In the genomic region with DNA sequence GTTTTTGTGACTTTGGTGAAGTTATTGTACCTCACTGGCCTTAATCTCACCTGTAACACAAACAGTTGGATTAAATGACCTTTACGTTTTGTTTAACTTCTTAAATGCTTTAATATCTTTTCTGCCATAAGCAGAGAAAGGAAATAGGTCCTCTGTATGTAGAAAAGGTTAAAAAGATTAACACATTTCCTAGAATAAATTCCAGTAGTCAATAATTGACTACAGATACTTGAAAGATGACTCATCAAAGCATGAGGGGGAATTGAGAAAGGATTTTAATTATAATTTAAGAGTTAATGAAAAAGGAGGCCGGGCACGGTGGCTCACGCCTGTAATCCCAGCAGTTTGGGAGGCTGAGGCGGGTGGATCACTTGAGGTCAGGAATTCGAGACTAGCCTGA, we compare ENCODE assay signal across 13 cellular contexts. TPM values are rescaled to one million over a fixed set of nuclear protein-coding genes. Genes with fewer than 3 reads are reported as not detected.
"Had no signal": no experiment of that assay in that cellular context is flagged by ENCODE, and none has a peak within 500 bp of the region (broad histone marks: within the 10 kb centered on the region; RNA-seq: fewer than 3 reads in every experiment).

No MANE protein-coding gene starts in this region.

- H3K27me3 Mint-ChIP-seq: naive thymus-derived CD4-positive, alpha-beta T cell had no signal

- H3K4me3 ChIP-seq: colonic mucosa, esophagus squamous epithelium, gastroesophageal sphincter, right atrium auricular region had no signal

- H3K4me1 Mint-ChIP-seq: naive thymus-derived CD4-positive, alpha-beta T cell had no signal

- DNase-seq: colonic mucosa; dermis blood vessel endothelial cell; esophagus squamous epithelium; foreskin fibroblast; immature natural killer cell; naive thymus-derived CD4-positive, alpha-beta T cell; small intestine; stimulated activated CD4-positive, alpha-beta T cell treated with anti-CD3 and anti-CD28 coated beads, Interleukin-2, amount 100 ng/mL, for 48 hours; stimulated activated naive CD4-positive, alpha-beta T cell treated with Interleukin-2 at 50 U/mL for 16 hours; trophoblast cell had no signal

- H3K27me3 ChIP-seq: colonic mucosa, esophagus squamous epithelium, gastroesophageal sphincter, neutrophil, right atrium auricular region had no signal

- H3K9me3 ChIP-seq: colonic mucosa, esophagus squamous epithelium, gastroesophageal sphincter, neutrophil, right atrium auricular region had no signal

- H3K9me3 Mint-ChIP-seq: immature natural killer cell; naive thymus-derived CD4-positive, alpha-beta T cell had no signal

- ATAC-seq: gastroesophageal sphincter; naive thymus-derived CD4-positive, alpha-beta T cell had no signal

- H3K4me3 Mint-ChIP-seq: immature natural killer cell; naive thymus-derived CD4-positive, alpha-beta T cell had no signal

- H3K27ac ChIP-seq: colonic mucosa, esophagus squamous epithelium, gastroesophageal sphincter, neutrophil, right atrium auricular region had no signal

- H3K36me3 ChIP-seq: colonic mucosa had no signal

- H3K4me1 ChIP-seq: colonic mucosa, esophagus squamous epithelium, gastroesophageal sphincter had no signal

RNA-seq across cellular contexts. Expression of gene CMYA5, which starts 35.8 kb away (rescaled TPM):
- polyA plus RNA-seq: immature natural killer cell had no signal
